18 cellular contexts compared by ENCODE assay signal in the genomic region with DNA sequence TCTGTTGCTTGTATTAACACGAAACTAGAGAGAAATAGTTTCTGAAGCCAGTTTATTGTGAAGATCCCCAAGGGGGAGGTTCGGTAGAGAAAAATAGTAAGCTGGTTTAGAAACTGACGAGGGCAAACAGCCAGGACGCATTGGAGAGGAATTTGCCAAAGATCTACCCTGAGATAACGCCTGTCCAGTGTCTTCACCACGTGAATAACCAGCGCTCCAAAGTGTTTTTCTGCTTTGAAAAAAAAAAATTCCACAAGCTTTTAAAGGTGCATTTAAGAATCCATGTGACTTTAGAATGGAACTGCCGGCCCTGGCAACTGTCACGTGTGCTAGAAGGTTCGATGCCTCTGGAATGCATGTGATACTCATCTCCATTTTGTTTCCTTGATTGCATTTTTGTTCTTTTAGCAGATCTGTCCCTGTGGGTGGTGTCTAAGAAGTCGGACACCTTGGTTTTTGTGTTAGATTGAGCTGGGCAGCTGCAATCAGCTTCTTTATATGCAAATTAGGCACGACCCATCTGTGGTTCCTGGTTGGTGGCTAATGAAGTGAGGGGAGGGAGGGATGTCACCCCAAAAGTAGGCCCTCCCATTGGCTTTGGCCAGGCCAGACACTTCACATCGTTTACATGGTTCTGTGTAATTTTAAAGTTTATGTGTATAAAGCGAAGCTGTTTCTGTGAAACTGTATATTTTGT. TPM values are rescaled to one million over a fixed set of nuclear protein-coding genes. Genes with fewer than 3 reads are reported as not detected.
A peak's percentile ranks its signal among the peaks of the same experiment; 100 is the strongest.
DNase-seq lines count a peak whose midpoint lies in the region; ATAC-seq and TF ChIP-seq lines count a peak whose summit lies in the region.
"Had no signal": no experiment of that assay in that cellular context is flagged by ENCODE, and none has a peak within 500 bp of the region (broad histone marks: within the 10 kb centered on the region; RNA-seq: fewer than 3 reads in every experiment).

No MANE protein-coding gene starts in this region.

- TF ChIP-seq EP300 in SK-N-SH (IDR thresholded peaks at IDR 0.05; ENCODE audit: borderline replicate concordance in 1 of 2, low read depth in 1 of 2, low read length in 1 of 2) (no peak), gastroesophageal sphincter (IDR thresholded peaks at IDR 0.05) (no peak), sigmoid colon (IDR thresholded peaks at IDR 0.05) (no peak)

- ATAC-seq in SK-N-SH treated with all-trans-retinoic acid at 6 μM for 48 hours (no peak), gastroesophageal sphincter (no peak)
- ATAC-seq: upper lobe of right lung had no signal

- no peak for TF ChIP-seq RAD21 in SK-N-SH (IDR thresholded peaks at IDR 0.05; ENCODE audit: low read length)

- peaks cover 91% of the 10 kb centered on the region for H3K79me2 ChIP-seq in SK-N-SH (ENCODE audit: insufficient read depth)

- H3K36me3 ChIP-seq in SK-N-SH (replicated peaks in 1 of 2; ENCODE audit: control insufficient read depth in 1 of 2, insufficient read depth in 2 of 2, low read length in 1 of 2) (peaks cover 23 to 37% of the 10 kb centered on the region in 2 experiments), SJCRH30 (peaks cover 56% of the 10 kb centered on the region), gastroesophageal sphincter (peaks cover 0 to 63% of the 10 kb centered on the region in 2 donors), sigmoid colon (peaks cover 24 to 58% (median 34%) of the 10 kb centered on the region in 4 donors)
- H3K36me3 ChIP-seq: ovary had no signal

- H3K27me3 ChIP-seq in SK-N-SH (ENCODE audit: insufficient read depth): no peaks in the 10 kb centered on the region
- no peaks in the 10 kb centered on the region for H3K27me3 ChIP-seq in SJCRH30
- H3K27me3 ChIP-seq in gastroesophageal sphincter: no peaks in the 10 kb centered on the region
- H3K27me3 ChIP-seq in sigmoid colon: no peaks in the 10 kb centered on the region
- H3K27me3 ChIP-seq: esophagus squamous epithelium, MG63, ovary, upper lobe of right lung had no signal

- peaks cover 24% of the 10 kb centered on the region for H4K20me1 ChIP-seq in SK-N-SH (ENCODE audit: insufficient read depth)

- no peaks in the 10 kb centered on the region for H3K9me3 ChIP-seq in SK-N-SH
- no peaks in the 10 kb centered on the region for H3K9me3 ChIP-seq in SJCRH30 (replicated peaks)
- no peaks in the 10 kb centered on the region for H3K9me3 ChIP-seq in gastroesophageal sphincter
- no peaks in the 10 kb centered on the region for H3K9me3 ChIP-seq in sigmoid colon
- H3K9me3 ChIP-seq: esophagus squamous epithelium, MG63, ovary, upper lobe of right lung had no signal

- intact Hi-C loops in sigmoid colon (cut with DNase I): loop anchor here (10.0 kb wide), 1 partner anchor 229 kb away; a partner anchor contains a TSS

- no peak overlapping the region for H3K4me3 ChIP-seq in SK-N-SH (ENCODE audit: low read depth in 2 of 2, low read length in 1 of 2)
- no peak overlapping the region for H3K4me3 ChIP-seq in SJCRH30
- no peak overlapping the region for H3K4me3 ChIP-seq in gastroesophageal sphincter
- H3K4me3 ChIP-seq in sigmoid colon: no peak overlapping the region
- H3K4me3 ChIP-seq: esophagus squamous epithelium, MG63, ovary, upper lobe of right lung had no signal

- WGBS in SK-N-SH (ENCODE audit: low lambda C conversion rate): 62% methylated on average over 14 of the region's 14 CpGs
- WGBS in gastroesophageal sphincter (ENCODE audit: low coverage in 1 of 2), 2 donors: 60 to 74% methylated on average over 13 to 14 of the region's 14 CpGs
- 86 to 87% methylated on average over 14 of the region's 14 CpGs for WGBS in sigmoid colon, 2 donors

- no peak for DNase-seq in SK-N-SH
- DNase-seq in SJCRH30: peak; percentile 57 to 69
- DNase-seq in sigmoid colon: no peak
- no peak for DNase-seq in NCI-H1417 treated with DMSO at 0.1 percent for 48 hours (lab: John Stamatoyannopoulos, UW)
- no peak for DNase-seq in NCI-H446 (lab: John Stamatoyannopoulos, UW)
- DNase-seq in NCI-H774 (lab: John Stamatoyannopoulos, UW): no peak
- DNase-seq: activated B cell treated with CpG ODN at 0.5 μM for 24 hours, activated gamma-delta T cell treated with Interleukin-2 at 50 U/mL for 16 hours, C1 segment of cervical spinal cord, esophagus squamous epithelium, kidney, MG63, NCI-H2081 treated with DMSO at 0.1 percent for 48 hours, NCI-H82, ovary, upper lobe of right lung had no signal

- no peak overlapping the region for H2AFZ ChIP-seq in SK-N-SH (ENCODE audit: low read depth)

- no peaks in the 10 kb centered on the region for H3K9me2 ChIP-seq in SK-N-SH

- CTCF ChIA-PET in SK-N-SH (lab: Yijun Ruan, JAX): interaction anchor here (1.1 to 3.1 kb wide), 6 partner anchors 7 to 78 kb away, joined by 3 to 10 read pairs (median 5); a partner anchor contains a TSS

- TF ChIP-seq POLR2A in gastroesophageal sphincter (IDR thresholded peaks at IDR 0.05) (no peak), sigmoid colon (IDR thresholded peaks at IDR 0.05) (no peak)

- H3K27ac ChIP-seq in SK-N-SH (ENCODE audit: low read depth in 2 of 2, low read length in 1 of 2) (peak overlapping the region; percentile 9 to 59; a peak in 3 of 4 replicates), SJCRH30 (peak overlapping the region; percentile 4; the same call in 1 of the 2 replicates), gastroesophageal sphincter (peak overlapping the region in 3 of 4 donors; percentile 91 to 95 (median 92)), sigmoid colon (peak overlapping the region; percentile 88 to 94 (median 92))

- no peak for TF ChIP-seq CTCF in SK-N-SH (IDR thresholded peaks at IDR 0.05)
- TF ChIP-seq CTCF in gastroesophageal sphincter (IDR thresholded peaks at IDR 0.05): no peak
- TF ChIP-seq CTCF in sigmoid colon (IDR thresholded peaks at IDR 0.05): no peak

- peaks cover 23% of the 10 kb centered on the region for H3F3A ChIP-seq in SK-N-SH (replicated peaks; ENCODE audit: insufficient read depth)

- H3K9ac ChIP-seq in SK-N-SH: no peak overlapping the region

- POLR2A ChIA-PET in SK-N-SH (lab: Yijun Ruan, JAX): interaction anchor here (1.6 kb wide), 1 partner anchor 29 kb away, joined by 3 read pairs; no protein-coding TSS in a partner anchor

- H3K4me1 ChIP-seq in SK-N-SH (ENCODE audit: control insufficient read depth in 1 of 2, insufficient read depth in 2 of 2, low read depth in 1 of 2, low read length in 1 of 2) (peaks cover 0 to 5% of the 10 kb centered on the region in 2 experiments; a peak in 1 of 4 replicates), SJCRH30 (peaks cover 27% of the 10 kb centered on the region), gastroesophageal sphincter (peaks cover 0 to 65% (median 15%) of the 10 kb centered on the region in 3 donors), sigmoid colon (peaks cover 0 to 45% (median 40%) of the 10 kb centered on the region in 4 donors)

- H3K4me2 ChIP-seq in SK-N-SH: no peak overlapping the region; the same call in 1 of the 2 replicates

TF ChIP-seq in SK-N-SH, 30 proteins besides CTCF, POLR2A, EP300 and RAD21:
- TF ChIP-seq FOXM1 (IDR thresholded peaks at IDR 0.05; ENCODE audit: low read depth) (no peak), NFIC (IDR thresholded peaks at IDR 0.05; ENCODE audit: borderline replicate concordance) (peak; percentile 27; the same call in 1 of the 2 replicates), CHD2 (IDR thresholded peaks at IDR 0.05; ENCODE audit: low read length, partially characterized antibody) (no peak), FOSL2 (IDR thresholded peaks at IDR 0.05; ENCODE audit: borderline replicate concordance, low read depth) (0 out of 2 replicates have a peak, but pooled peaks have one; percentile 9)

TF ChIP-seq in SK-N-SH treated with all-trans-retinoic acid at 6 μM for 48 hours, 23 proteins besides CTCF, POLR2A, EP300 and RAD21:
- TF ChIP-seq, protein P1, sequence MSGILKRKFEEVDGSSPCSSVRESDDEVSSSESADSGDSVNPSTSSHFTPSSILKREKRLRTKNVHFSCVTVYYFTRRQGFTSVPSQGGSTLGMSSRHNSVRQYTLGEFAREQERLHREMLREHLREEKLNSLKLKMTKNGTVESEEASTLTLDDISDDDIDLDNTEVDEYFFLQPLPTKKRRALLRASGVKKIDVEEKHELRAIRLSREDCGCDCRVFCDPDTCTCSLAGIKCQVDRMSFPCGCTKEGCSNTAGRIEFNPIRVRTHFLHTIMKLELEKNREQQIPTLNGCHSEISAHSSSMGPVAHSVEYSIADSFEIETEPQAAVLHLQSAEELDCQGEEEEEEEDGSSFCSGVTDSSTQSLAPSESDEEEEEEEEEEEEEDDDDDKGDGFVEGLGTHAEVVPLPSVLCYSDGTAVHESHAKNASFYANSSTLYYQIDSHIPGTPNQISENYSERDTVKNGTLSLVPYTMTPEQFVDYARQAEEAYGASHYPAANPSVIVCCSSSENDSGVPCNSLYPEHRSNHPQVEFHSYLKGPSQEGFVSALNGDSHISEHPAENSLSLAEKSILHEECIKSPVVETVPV (CRISPR knock-in tag; IDR thresholded peaks at IDR 0.05): no peak
- TF ChIP-seq TOX (CRISPR knock-in tag; IDR thresholded peaks at IDR 0.05; ENCODE audit: borderline replicate concordance): no peak
TF ChIP-seq in SK-N-SH treated with all-trans-retinoic acid at 6 μM for 48 hours: peak in this region for 0.

RNA-seq across cellular contexts. Expression of a gene that starts 1.3 kb away (rescaled TPM):
- polyA plus RNA-seq in SK-N-SH (2012; rRNA removed) (10.0 and 11.1 TPM in 2 replicates), sigmoid colon (10 to 100 TPM; 12.6 to 20.5 (median 15.3) TPM)
- polyA plus RNA-seq in SK-N-SH (2012; cell fraction: cytosol; rRNA removed): 5.4 and 7.7 TPM in 2 replicates
- polyA plus RNA-seq in SK-N-SH (2012; cell fraction: nucleus; rRNA removed): 25.0 and 36.2 TPM in 2 replicates
- 35.5 and 36.5 TPM in 2 replicates for total RNA-seq in SJCRH30 (2014; rRNA removed; shearing (Covaris generic))
- total RNA-seq in gastroesophageal sphincter (10 to 100 TPM; 16.3 to 36.9 (median 27.7) TPM), sigmoid colon (10 to 100 TPM; 22.7 to 30.6 (median 26.6) TPM)

RNA-seq across cellular contexts. Expression of a gene that starts 9.9 kb away (rescaled TPM):
- polyA plus RNA-seq in SK-N-SH (2012; rRNA removed) (6.5 and 8.5 TPM in 2 replicates), sigmoid colon (1 to 10 TPM; 3.9 to 6.7 (median 4.2) TPM)
- 6.9 and 8.9 TPM in 2 replicates for polyA plus RNA-seq in SK-N-SH (2012; cell fraction: cytosol; rRNA removed)
- 16.4 and 22.0 TPM in 2 replicates for polyA plus RNA-seq in SK-N-SH (2012; cell fraction: nucleus; rRNA removed)
- 24.5 and 25.0 TPM in 2 replicates for total RNA-seq in SJCRH30 (2014; rRNA removed; shearing (Covaris generic))
- total RNA-seq in gastroesophageal sphincter (10 to 100 TPM; 19.8 to 22.8 (median 20.5) TPM), sigmoid colon (10 to 100 TPM; 12.5 to 19.4 (median 15.9) TPM)

RNA-seq across cellular contexts. Expression of a gene that starts 20.7 kb away (rescaled TPM):
- polyA plus RNA-seq in SK-N-SH (2012; rRNA removed) (9.0 and 12.5 TPM in 2 replicates), sigmoid colon (10 to 100 TPM in 1 of 3 donors, 1 to 10 TPM in 2; 4.8 to 12.0 (median 5.1) TPM)
- polyA plus RNA-seq in SK-N-SH (2012; cell fraction: cytosol; rRNA removed): 4.5 and 7.5 TPM in 2 replicates
- 29.6 and 32.4 TPM in 2 replicates for polyA plus RNA-seq in SK-N-SH (2012; cell fraction: nucleus; rRNA removed)
- total RNA-seq in SJCRH30 (2014; rRNA removed; shearing (Covaris generic)): 44.8 and 45.0 TPM in 2 replicates
- total RNA-seq in gastroesophageal sphincter (100 to 1,000 TPM in 2 of 4 donors, 10 to 100 TPM in 2; 83.6 to 131 (median 101) TPM), sigmoid colon (10 to 100 TPM; 54.0 to 83.6 (median 73.2) TPM)

RNA-seq across cellular contexts. Expression of a gene that starts 43.6 kb away (rescaled TPM):
- polyA plus RNA-seq in SK-N-SH (2012; rRNA removed) (28.8 and 31.2 TPM in 2 replicates), sigmoid colon (10 to 100 TPM; 15.0 to 31.3 (median 23.4) TPM)
- polyA plus RNA-seq in SK-N-SH (2012; cell fraction: cytosol; rRNA removed): 8.1 and 14.1 TPM in 2 replicates
- 123 and 203 TPM in 2 replicates for polyA plus RNA-seq in SK-N-SH (2012; cell fraction: nucleus; rRNA removed)
- 14.6 and 25.2 TPM in 2 replicates for total RNA-seq in SJCRH30 (2014; rRNA removed; shearing (Covaris generic))
- total RNA-seq in gastroesophageal sphincter (10 to 100 TPM; 12.7 to 17.7 (median 14.1) TPM), sigmoid colon (10 to 100 TPM; 14.4 to 26.8 (median 16.3) TPM)

Comparison
In these comparisons a context has a peak if more than half of its experiments do, and no peak if none do; other contexts are left out.
1. DNase-seq: peak in SJCRH30 (2 of 2); none in SK-N-SH (single experiment), sigmoid colon (single experiment), NCI-H1417 treated with DMSO at 0.1 percent for 48 hours (single experiment), NCI-H446 (0 of 2) and NCI-H774 (single experiment).
2. H3K27ac ChIP-seq: peak in every context shown above with its lines; median percentile 92 in gastroesophageal sphincter; 92 in sigmoid colon; 34 in SK-N-SH; 4 in SJCRH30.